In the genomic region with DNA sequence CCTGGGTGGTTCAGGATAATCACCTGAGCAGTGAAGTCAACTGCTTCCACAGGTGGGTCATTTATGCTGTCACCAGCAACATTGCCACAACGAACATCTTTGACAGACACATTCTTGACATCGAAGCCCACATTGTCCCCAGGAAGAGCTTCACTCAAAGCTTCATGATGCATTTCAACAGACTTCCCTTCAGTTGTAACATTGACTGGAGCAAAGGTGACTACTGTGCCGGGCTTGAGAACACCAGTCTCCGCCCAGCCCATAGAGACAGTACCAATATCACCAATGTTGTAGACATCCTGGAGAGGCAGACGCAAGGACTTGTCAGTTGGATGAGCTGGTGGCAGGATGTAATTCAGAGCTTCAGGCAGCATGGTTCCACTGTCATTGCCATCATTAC, we compare ENCODE assay signal across 15 cellular contexts.
A peak's percentile ranks its signal among the peaks of the same experiment; 100 is the strongest.
DNase-seq lines count a peak whose midpoint lies in the region; ATAC-seq and TF ChIP-seq lines count a peak whose summit lies in the region.
"Had no signal": no experiment of that assay in that cellular context is flagged by ENCODE, and none has a peak within 500 bp of the region (broad histone marks: within the 10 kb centered on the region; RNA-seq: fewer than 3 reads in every experiment).

No MANE protein-coding gene starts in this region.

- peak overlapping the region; percentile 74 for H3K4me3 Mint-ChIP-seq in central memory CD8-positive, alpha-beta T cell
- no peak overlapping the region for H3K4me3 Mint-ChIP-seq in natural killer cell

- no peaks in the 10 kb centered on the region for H3K36me3 ChIP-seq in BLaER1 treated with 17β-estradiol and CSF1 and Interleukin-3, amounts not matched to agents 10 nM and 100 nM
- no peaks in the 10 kb centered on the region for H3K36me3 ChIP-seq in DND-41 (ENCODE audit: insufficient read depth, low read length)
- H3K36me3 ChIP-seq: BE2C, SJSA1 had no signal

- H3K9ac ChIP-seq in BLaER1 treated with 17β-estradiol and CSF1 and Interleukin-3, amounts not matched to agents 10 nM and 100 nM: no peak overlapping the region
- H3K9ac ChIP-seq in DND-41 (ENCODE audit: low read depth, low read length): no peak overlapping the region

- H3K79me2 ChIP-seq in DND-41 (ENCODE audit: insufficient read depth, low read length): no peaks in the 10 kb centered on the region

- H3K9me3 ChIP-seq in BLaER1 treated with 17β-estradiol and CSF1 and Interleukin-3, amounts not matched to agents 10 nM and 100 nM (replicated peaks in 1 of 11): peaks cover 9 to 56% (median 31%) of the 10 kb centered on the region in 11 experiments
- H3K9me3 ChIP-seq in DND-41 (ENCODE audit: insufficient read depth, low read length, severe bottlenecking): peaks cover 3% of the 10 kb centered on the region
- H3K9me3 ChIP-seq: BE2C, SJSA1 had no signal

- H3K4me3 ChIP-seq in BLaER1 treated with 17β-estradiol and CSF1 and Interleukin-3, amounts not matched to agents 10 nM and 100 nM: no peak overlapping the region
- H3K4me3 ChIP-seq in DND-41 (ENCODE audit: low read depth in 1 of 2, low read length in 2 of 2): no peak overlapping the region
- H3K4me3 ChIP-seq: SJSA1 had no signal

- peak overlapping the region in 3 of 11 experiments; percentile 10 to 41 (median 29); a peak in 3 of 22 replicates for H3K27ac ChIP-seq in BLaER1 treated with 17β-estradiol and CSF1 and Interleukin-3, amounts not matched to agents 10 nM and 100 nM
- H3K27ac ChIP-seq in DND-41 (ENCODE audit: low read length): peak overlapping the region; percentile 69
- H3K27ac ChIP-seq: SJSA1 had no signal

- TF ChIP-seq CTCF in DND-41 (IDR thresholded peaks at IDR 0.05; ENCODE audit: borderline replicate concordance, extremely low read depth, low read length, poor library complexity, severe bottlenecking) (no peak), natural killer cell (IDR thresholded peaks at IDR 0.05) (no peak)

- peak overlapping the region; percentile 95 for H3K27ac Mint-ChIP-seq in central memory CD8-positive, alpha-beta T cell (ENCODE audit: low read depth)
- H3K27ac Mint-ChIP-seq in natural killer cell: peak overlapping the region; percentile 84 to 87

- H3K27me3 Mint-ChIP-seq in central memory CD8-positive, alpha-beta T cell: no peaks in the 10 kb centered on the region
- H3K27me3 Mint-ChIP-seq in natural killer cell (ENCODE audit: low read depth in 2 of 2): peaks cover 9 to 10% of the 10 kb centered on the region in 2 donors

- H2AFZ ChIP-seq in DND-41 (ENCODE audit: low read depth, low read length): peak overlapping the region; percentile 11; the same call in 1 of the 2 replicates

- H3K9me3 Mint-ChIP-seq in central memory CD8-positive, alpha-beta T cell: peaks cover 9% of the 10 kb centered on the region
- H3K9me3 Mint-ChIP-seq in natural killer cell: no peaks in the 10 kb centered on the region

- DNase-seq in DND-41 (no peak), natural killer cell (no peak), dermis blood vessel endothelial cell (no peak), sciatic nerve (ENCODE audit: low spot score) (no peak)
- no peak for DNase-seq in central memory CD8-positive, alpha-beta T cell (ENCODE audit: low spot score in 2 of 2)
- no peak for DNase-seq in stimulated activated CD4-positive, alpha-beta T cell treated with anti-CD3 and anti-CD28 coated beads, Interleukin-2, amount 100 ng/mL, for 48 hours
- DNase-seq: BE2C; DMS153; NCI-H1092; NCI-H2107; NCI-H345; NCI-H69; NK-92 treated with Interleukin-12 subunit alpha and Interleukin-12 subunit beta, amount 100 ng/mL, for 24 hours had no signal

- H3K4me1 Mint-ChIP-seq in central memory CD8-positive, alpha-beta T cell: no peaks in the 10 kb centered on the region
- H3K4me1 Mint-ChIP-seq in natural killer cell: peaks cover 11 to 13% of the 10 kb centered on the region in 2 donors

- peak overlapping the region in 6 of 11 experiments; percentile 6 to 28 (median 16); a peak in 9 of 22 replicates for H3K4me2 ChIP-seq in BLaER1 treated with 17β-estradiol and CSF1 and Interleukin-3, amounts not matched to agents 10 nM and 100 nM
- peak overlapping the region; percentile 50; the same call in 1 of the 2 replicates for H3K4me2 ChIP-seq in DND-41 (ENCODE audit: insufficient read depth, low read length)

- no peaks in the 10 kb centered on the region for H3K27me3 ChIP-seq in BLaER1 treated with 17β-estradiol and CSF1 and Interleukin-3, amounts not matched to agents 10 nM and 100 nM
- no peaks in the 10 kb centered on the region for H3K27me3 ChIP-seq in DND-41 (ENCODE audit: insufficient read depth, low read length, poor library complexity)
- H3K27me3 ChIP-seq: BE2C, SJSA1 had no signal

- H3K4me1 ChIP-seq in BLaER1 treated with 17β-estradiol and CSF1 and Interleukin-3, amounts not matched to agents 10 nM and 100 nM: peaks cover 16 to 40% (median 29%) of the 10 kb centered on the region in 10 experiments
- H3K4me1 ChIP-seq in DND-41 (ENCODE audit: insufficient read depth, low read length): peaks cover 32% of the 10 kb centered on the region
- H3K4me1 ChIP-seq: BE2C, SJSA1 had no signal

- intact Hi-C loops in natural killer cell (cut with micrococcal nuclease): no loop called here
- intact Hi-C loops in sciatic nerve (cut with DNase I): no loop called here

- no peaks in the 10 kb centered on the region for H4K20me1 ChIP-seq in BLaER1 treated with 17β-estradiol and CSF1 and Interleukin-3, amounts not matched to agents 10 nM and 100 nM
- H4K20me1 ChIP-seq in DND-41 (ENCODE audit: insufficient read depth, low read length): no peaks in the 10 kb centered on the region

- ATAC-seq in DND-41 (ENCODE audit: insufficient read depth, low read depth) (no peak), natural killer cell (no peak), sciatic nerve (no peak)
- no peak for ATAC-seq in central memory CD8-positive, alpha-beta T cell (replicated peaks; ENCODE audit: extremely low read depth, poor library complexity, severe bottlenecking)

- peaks cover 10% of the 10 kb centered on the region for H3K36me3 Mint-ChIP-seq in central memory CD8-positive, alpha-beta T cell (ENCODE audit: insufficient read depth)
- no peaks in the 10 kb centered on the region for H3K36me3 Mint-ChIP-seq in natural killer cell
